ENCODE assay signal across 8 cellular contexts in the genomic region with DNA sequence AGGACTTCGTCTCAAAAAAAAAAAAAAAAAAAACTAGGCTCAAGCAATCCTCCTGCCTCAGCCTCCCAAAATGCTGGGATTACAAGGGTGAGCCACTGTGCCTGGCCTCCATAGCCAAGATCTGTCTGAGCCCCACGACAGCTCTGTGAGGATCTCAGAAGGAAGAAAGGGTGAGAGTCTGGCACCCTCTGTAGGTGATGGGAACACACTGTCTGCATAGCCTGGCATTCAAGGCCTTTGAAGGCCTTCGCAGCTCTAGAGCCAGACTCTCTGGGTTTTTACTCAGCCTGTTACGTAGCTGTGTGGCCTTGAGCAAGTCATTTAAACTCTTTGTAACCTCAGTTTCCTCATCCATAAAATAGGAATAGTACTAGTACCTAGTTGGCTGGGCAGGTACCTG. TPM values are rescaled to one million over a fixed set of nuclear protein-coding genes. Genes with fewer than 3 reads are reported as not detected.
A peak's percentile ranks its signal among the peaks of the same experiment; 100 is the strongest.
DNase-seq lines count a peak whose midpoint lies in the region; ATAC-seq and TF ChIP-seq lines count a peak whose summit lies in the region.

No MANE protein-coding gene starts in this region.

- TF ChIP-seq POLR2A in HCT116 (IDR thresholded peaks at IDR 0.05; ENCODE audit: borderline replicate concordance, extremely low read depth, insufficient read depth, insufficient read length) = no peak

- H3K4me1 ChIP-seq in Caco-2 = no peaks in the 10 kb centered on the region
- H3K4me1 ChIP-seq in HCT116 (ENCODE audit: control insufficient read depth in 1 of 2, insufficient read depth in 2 of 2, low read length in 2 of 2) = peaks cover 1 to 3% of the 10 kb centered on the region in 2 experiments; a peak in 2 of 4 replicates
- H3K4me1 ChIP-seq in mesendoderm (ENCODE audit: control insufficient read depth, low read depth, low read length) = no peaks in the 10 kb centered on the region

- H3K9me2 ChIP-seq in HCT116 (ENCODE audit: insufficient read depth) = no peaks in the 10 kb centered on the region

- ATAC-seq in HCT116 = peak; percentile 98
- ATAC-seq in GM19023 (IDR thresholded peaks at IDR 0.05; ENCODE audit: unreplicated experiment) = no peak
- no peak for ATAC-seq in GM21723 (IDR thresholded peaks at IDR 0.05; ENCODE audit: unreplicated experiment)

- no peak overlapping the region for H3K27ac Mint-ChIP-seq in Caco-2 (ENCODE audit: unreplicated experiment)

- H3K27ac ChIP-seq in HCT116 (ENCODE audit: low read depth, low read length) (no peak overlapping the region), mesendoderm (ENCODE audit: low read depth, low read length) (no peak overlapping the region)

- H2BK15ac ChIP-seq in mesendoderm (replicated peaks; ENCODE audit: low read depth) = no peak overlapping the region

- CTCF ChIA-PET in Caco-2 (lab: Charles Lee) (interaction anchor here (0.6 to 1.0 kb wide), 4 partner anchors 9 to 578 kb away, joined by 3 to 5 read pairs (median 4); no protein-coding TSS in a partner anchor), HCT116 (lab: Charles Lee) (interaction anchor here (0.5 to 1.8 kb wide), 9 partner anchors 13 to 350 kb away, joined by 3 to 16 read pairs (median 4); a partner anchor contains a TSS)

- no peaks in the 10 kb centered on the region for H3K9me3 Mint-ChIP-seq in Caco-2 (ENCODE audit: unreplicated experiment)

- no peak overlapping the region for H3K23ac ChIP-seq in mesendoderm (ENCODE audit: low read length)

- H3K4ac ChIP-seq in mesendoderm (ENCODE audit: low read depth, low read length) = no peak overlapping the region

- BruUV-seq in Caco-2 (replicated peaks; lab: Mats Ljungman, UMichigan) (no TSS peak), HCT116 (replicated peaks; lab: Mats Ljungman, UMichigan) (no TSS peak)

- H3K56ac ChIP-seq in mesendoderm (ENCODE audit: low read length) = no peak overlapping the region

- H3K4me3 ChIP-seq in Caco-2 (ENCODE audit: low read depth, low read length) (no peak overlapping the region), HCT116 (replicated peaks in 1 of 2; ENCODE audit: low read depth in 1 of 2, low read length in 2 of 2) (no peak overlapping the region), astrocyte of the cerebellum (ENCODE audit: low read depth, low read length) (no peak overlapping the region), mesendoderm (ENCODE audit: low read length) (no peak overlapping the region)

- RAD21 ChIA-PET in HCT116 (lab: Charles Lee; ENCODE audit: low non-redundant PET in 1 of 2, low total read pairs in 2 of 2, uncharacterized antibody in 2 of 2, unreplicated experiment in 2 of 2) = interaction anchor here in 1 of 2 experiments (1.0 kb wide), 1 partner anchor 350 kb away, joined by 5 read pairs; no protein-coding TSS in a partner anchor

- H3K4me3 Mint-ChIP-seq in Caco-2 (ENCODE audit: unreplicated experiment) = no peak overlapping the region

- no peaks in the 10 kb centered on the region for H3K4me1 Mint-ChIP-seq in Caco-2 (ENCODE audit: low read depth, unreplicated experiment)

- H2BK5ac ChIP-seq in mesendoderm (ENCODE audit: low read length) = no peak overlapping the region

- no peak overlapping the region for H4K8ac ChIP-seq in mesendoderm (ENCODE audit: low read depth, low read length)

- POLR2A ChIA-PET in Caco-2 (lab: Charles Lee) = no interaction called here
- POLR2A ChIA-PET in HCT116 (lab: Charles Lee) = no interaction called here

- no peaks in the 10 kb centered on the region for H3K36me3 Mint-ChIP-seq in Caco-2 (ENCODE audit: insufficient read depth, unreplicated experiment)

- no peak overlapping the region for H2AFZ ChIP-seq in HCT116 (ENCODE audit: low read depth, low read length, poor library complexity, severe bottlenecking)

- intact Hi-C loops in Caco-2 (cut with micrococcal nuclease; ENCODE audit: unreplicated experiment) (no loop called here), HCT116 (cut with micrococcal nuclease) (loop anchor here (1.0 to 10.0 kb wide), 5 partner anchors 51 to 325 kb away; no protein-coding TSS in a partner anchor)

- H3K79me2 ChIP-seq in HCT116 (ENCODE audit: insufficient read depth, low read length) (no peaks in the 10 kb centered on the region), mesendoderm (ENCODE audit: control insufficient read depth, insufficient read depth, low read length) (no peaks in the 10 kb centered on the region)

- H4K20me1 ChIP-seq in HCT116 (ENCODE audit: insufficient read depth) = no peaks in the 10 kb centered on the region

- no peaks in the 10 kb centered on the region for H3K9me3 ChIP-seq in Caco-2
- H3K9me3 ChIP-seq in HCT116 (ENCODE audit: control insufficient read depth in 1 of 2, insufficient read depth in 1 of 2, low read depth in 1 of 2, low read length in 2 of 2) = no peaks in the 10 kb centered on the region

- no peaks in the 10 kb centered on the region for H3K27me3 Mint-ChIP-seq in Caco-2 (ENCODE audit: insufficient read depth, unreplicated experiment)

- H3K36me3 ChIP-seq in Caco-2 (ENCODE audit: control insufficient read depth, insufficient read depth, low read length) (no peaks in the 10 kb centered on the region), HCT116 (ENCODE audit: control insufficient read depth in 1 of 2, insufficient read depth in 2 of 2, low read length in 2 of 2) (no peaks in the 10 kb centered on the region), mesendoderm (ENCODE audit: control insufficient read depth, insufficient read depth, low read length) (no peaks in the 10 kb centered on the region)

- H3K79me1 ChIP-seq in mesendoderm (ENCODE audit: low read length) = no peaks in the 10 kb centered on the region

- H3K9ac ChIP-seq in HCT116 (ENCODE audit: low read length) (no peak overlapping the region), mesendoderm (ENCODE audit: low read length) (no peak overlapping the region)

- H3K4me2 ChIP-seq in HCT116 (ENCODE audit: low read length) (no peak overlapping the region), mesendoderm (ENCODE audit: low read length) (no peak overlapping the region)

- peak; percentile 30 to 43 for DNase-seq in Caco-2
- peak; percentile 47 for DNase-seq in HCT116 (ENCODE audit: low read depth, low spot score)
- DNase-seq in T follicular helper cell (ENCODE audit: low read depth) = peak; percentile 59
- no peak for DNase-seq in astrocyte of the cerebellum (ENCODE audit: low read depth)
- DNase-seq in mesendoderm = peak; percentile 84
- DNase-seq in GM19238 (ENCODE audit: insufficient read length, low spot score) = no peak

- H3K18ac ChIP-seq in mesendoderm (ENCODE audit: low read length) = no peak overlapping the region

- no peak overlapping the region for H2AK5ac ChIP-seq in mesendoderm (ENCODE audit: low read length)

- in situ Hi-C loops in astrocyte of the cerebellum (cut with HindIII; ENCODE audit: low sequenced_read_pairs) = no loop called here

- TF ChIP-seq CTCF in Caco-2 (IDR thresholded peaks at IDR 0.05; ENCODE audit: insufficient read depth in 1 of 2, low read depth in 1 of 2, low read length in 1 of 2, severe bottlenecking in 1 of 2, unreplicated experiment in 1 of 2) (peak in 1 of 2 experiments; percentile 16), HCT116 (IDR thresholded peaks at IDR 0.05 in 2 of 3, conservative IDR thresholded peaks at IDR 0.05 in 1 of 3; ENCODE audit: borderline replicate concordance in 1 of 3, insufficient read depth in 1 of 3, low read depth in 2 of 3, low read length in 2 of 3) (peak; percentile 52 to 68 (median 59); a peak in 5 of 6 replicates), astrocyte of the cerebellum (IDR thresholded peaks at IDR 0.05; ENCODE audit: low read depth, low read length, missing control alignments) (peak; percentile 59)

- H2BK120ac ChIP-seq in mesendoderm (ENCODE audit: low read depth, low read length) = no peak overlapping the region

- H4K5ac ChIP-seq in mesendoderm (ENCODE audit: low read length) = no peak overlapping the region

- TF ChIP-seq RAD21 in HCT116 (IDR thresholded peaks at IDR 0.05; ENCODE audit: low read depth) = peak; percentile 74

- no peaks in the 10 kb centered on the region for H3K27me3 ChIP-seq in Caco-2 (replicated peaks; ENCODE audit: control insufficient read depth, insufficient read depth, low read length)
- H3K27me3 ChIP-seq in HCT116 (ENCODE audit: insufficient read depth, low read length) = no peaks in the 10 kb centered on the region
- no peaks in the 10 kb centered on the region for H3K27me3 ChIP-seq in mesendoderm (ENCODE audit: insufficient read depth, low read length, poor library complexity)

- no CpG with 5 or more reads among the region's 4 CpGs for WGBS in mesendoderm (ENCODE audit: extremely low coverage, insufficient coverage, low lambda C conversion rate)

TF ChIP-seq in HCT116, 20 proteins besides CTCF, POLR2A, EP300 and RAD21 (continues in another document):
- TF ChIP-seq POLR2AphosphoS5 (IDR thresholded peaks at IDR 0.05; ENCODE audit: low read depth, low read length) (no peak), FOSL1 (IDR thresholded peaks at IDR 0.05; ENCODE audit: low read depth) (no peak), ZFX (IDR thresholded peaks at IDR 0.05) (no peak), YY1 (IDR thresholded peaks at IDR 0.05; ENCODE audit: extremely low read depth, insufficient replicate concordance, low read depth, low read length) (no peak), TCF7L2 (IDR thresholded peaks at IDR 0.05; ENCODE audit: borderline replicate concordance, extremely low read depth, insufficient read depth, insufficient read length) (no peak), SP1 (IDR thresholded peaks at IDR 0.05; ENCODE audit: low read depth) (no peak), ZNF274 (IDR thresholded peaks at IDR 0.05; ENCODE audit: low read depth, low read length) (no peak)
- TF ChIP-seq, protein P1, sequence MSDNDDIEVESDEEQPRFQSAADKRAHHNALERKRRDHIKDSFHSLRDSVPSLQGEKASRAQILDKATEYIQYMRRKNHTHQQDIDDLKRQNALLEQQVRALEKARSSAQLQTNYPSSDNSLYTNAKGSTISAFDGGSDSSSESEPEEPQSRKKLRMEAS (IDR thresholded peaks at IDR 0.05) = no peak
- TF ChIP-seq, protein P2, sequence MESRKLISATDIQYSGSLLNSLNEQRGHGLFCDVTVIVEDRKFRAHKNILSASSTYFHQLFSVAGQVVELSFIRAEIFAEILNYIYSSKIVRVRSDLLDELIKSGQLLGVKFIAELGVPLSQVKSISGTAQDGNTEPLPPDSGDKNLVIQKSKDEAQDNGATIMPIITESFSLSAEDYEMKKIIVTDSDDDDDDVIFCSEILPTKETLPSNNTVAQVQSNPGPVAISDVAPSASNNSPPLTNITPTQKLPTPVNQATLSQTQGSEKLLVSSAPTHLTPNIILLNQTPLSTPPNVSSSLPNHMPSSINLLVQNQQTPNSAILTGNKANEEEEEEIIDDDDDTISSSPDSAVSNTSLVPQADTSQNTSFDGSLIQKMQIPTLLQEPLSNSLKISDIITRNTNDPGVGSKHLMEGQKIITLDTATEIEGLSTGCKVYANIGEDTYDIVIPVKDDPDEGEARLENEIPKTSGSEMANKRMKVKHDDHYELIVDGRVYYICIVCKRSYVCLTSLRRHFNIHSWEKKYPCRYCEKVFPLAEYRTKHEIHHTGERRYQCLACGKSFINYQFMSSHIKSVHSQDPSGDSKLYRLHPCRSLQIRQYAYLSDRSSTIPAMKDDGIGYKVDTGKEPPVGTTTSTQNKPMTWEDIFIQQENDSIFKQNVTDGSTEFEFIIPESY (IDR thresholded peaks at IDR 0.05; ENCODE audit: extremely low read depth, insufficient replicate concordance, low read length) = no peak

RNA-seq across cellular contexts. Expression of a gene that starts 6.3 kb away (rescaled TPM):
- 110 and 112 TPM in 2 replicates for total RNA-seq in Caco-2 (2022)
- 162 TPM for total RNA-seq in HCT116 (2021; ENCODE audit: unreplicated experiment)
- 129 and 140 TPM in 2 replicates for polyA plus RNA-seq in HCT116 (2012)
- polyA plus RNA-seq in mesendoderm (2013, experiment 1 of 2) = 68.5 TPM
- polyA plus RNA-seq in mesendoderm (2013, experiment 2 of 2) = 69.8 TPM

Comparison
In these comparisons a context has a peak if more than half of its experiments do, and no peak if none do; other contexts are left out.
1. DNase-seq: peak in Caco-2 (2 of 2), HCT116 (single experiment), T follicular helper cell (single experiment) and mesendoderm (single experiment); none in astrocyte of the cerebellum (single experiment) and GM19238 (single experiment).